ENCODE assay signal across 36 cellular contexts in genomic region chr22:37213941-37214340, GRCh38. TPM values are rescaled to one million over a fixed set of nuclear protein-coding genes. Genes with fewer than 3 reads are reported as not detected.
DNase-seq lines count a peak whose midpoint lies in the region; ATAC-seq and TF ChIP-seq lines count a peak whose summit lies in the region.
"Had no signal": no experiment of that assay in that cellular context is flagged by ENCODE, and none has a peak within 500 bp of the region (broad histone marks: within the 10 kb centered on the region; RNA-seq: fewer than 3 reads in every experiment).

No MANE protein-coding gene starts in this region.

- no peaks in the 10 kb centered on the region for H4K20me1 ChIP-seq in neural progenitor cell (ENCODE audit: low read depth)

- no peak for ATAC-seq in activated CD4-positive, alpha-beta T cell treated with anti-CD3 and anti-CD28 coated beads for 36 hours
- ATAC-seq in natural killer cell treated with Interleukin-12 subunit alpha and Interleukin-12 subunit beta and Interleukin-15 and Interleukin-18, amount 100 ng/mL, for 72 hours, result no peak
- ATAC-seq in natural killer cell, result no peak
- no peak for ATAC-seq in aorta (ENCODE audit: low FRiP score)
- ATAC-seq: A549; activated T-cell treated with anti-CD3 and anti-CD28 coated beads, Interleukin-2, amount 50 U/mL, for 72 hours; HepG2 had no signal

- peak; percentile 3 for DNase-seq in activated CD4-positive, alpha-beta T cell treated with anti-CD3 and anti-CD28 coated beads for 36 hours
- no peak for DNase-seq in activated CD4-positive, alpha-beta T cell treated with anti-CD3 and anti-CD28 coated beads, Interleukin-2, amount 50 U/mL, for 4 hours
- DNase-seq in natural killer cell treated with Interleukin-12 subunit alpha and Interleukin-12 subunit beta and Interleukin-15 and Interleukin-18, amount 100 ng/mL, for 72 hours (ENCODE audit: low spot score), result peak; percentile 42
- DNase-seq in natural killer cell, result no peak
- no peak for DNase-seq in neural progenitor cell (ENCODE audit: low spot score)
- DNase-seq in aorta, result peak; percentile 32 to 62
- DNase-seq in HFFc6, result no peak
- DNase-seq in foreskin fibroblast, result no peak
- DNase-seq: activated CD4-positive, alpha-beta T cell treated with anti-CD3 and anti-CD28 coated beads, Interleukin-2, amount 10 ng/mL, durations not matched to agents 7 days and 5 days; AML-193; CD4-positive, alpha-beta memory T cell; cerebellar nuclear complex; EL; foreskin melanocyte; GM23248; Karpas-422; kidney glomerular epithelial cell; NCI-H1436; NCI-H2107; NCI-H82; SJCRH30; stimulated activated CD8-positive, alpha-beta memory T cell treated with anti-CD3 and anti-CD28 coated beads, Interleukin-4, amount 100 ng/mL, for 48 hours; stomach; SW 1271; T1000 had no signal

- no peak overlapping the region for H3K4me2 ChIP-seq in neural progenitor cell
- H3K4me2 ChIP-seq: A549 had no signal

- intact Hi-C loops in activated CD4-positive, alpha-beta T cell treated with anti-CD3 and anti-CD28 coated beads for 36 hours (cut with DNase I, micrococcal nuclease), result no loop called here
- intact Hi-C loops in natural killer cell (cut with micrococcal nuclease), result no loop called here
- intact Hi-C loops in aorta (cut with DNase I), result no loop called here

- peaks cover 21% of the 10 kb centered on the region for H3K4me1 ChIP-seq in neural progenitor cell
- H3K4me1 ChIP-seq in aorta (ENCODE audit: control insufficient read depth in 1 of 2, insufficient read depth in 2 of 2, low read length in 2 of 2), result no peaks in the 10 kb centered on the region
- H3K4me1 ChIP-seq: A549, parathyroid adenoma, SJCRH30, stomach had no signal

- no peaks in the 10 kb centered on the region for H3K9me3 ChIP-seq in neural progenitor cell (ENCODE audit: low read depth)
- H3K9me3 ChIP-seq in aorta (ENCODE audit: control insufficient read depth, low read length), result no peaks in the 10 kb centered on the region
- H3K9me3 ChIP-seq: A549, esophagus muscularis mucosa, right atrium auricular region, SJCRH30, stomach had no signal

- TF ChIP-seq CTCF in natural killer cell (IDR thresholded peaks at IDR 0.05) (no peak), neural progenitor cell (IDR thresholded peaks at IDR 0.05) (no peak), HFFc6 (IDR thresholded peaks at IDR 0.05) (no peak), foreskin fibroblast (IDR thresholded peaks at IDR 0.05; ENCODE audit: low read depth, low read length) (no peak)

- CTCF ChIA-PET in activated CD4-positive, alpha-beta T cell treated with anti-CD3 and anti-CD28 coated beads for 36 hours (lab: Charles Lee), result interaction anchor here (0.7 to 0.8 kb wide), 3 partner anchors 10 to 236 kb away, joined by 3 read pairs; no protein-coding TSS in a partner anchor

- H3K9me3 Mint-ChIP-seq in activated CD4-positive, alpha-beta T cell treated with anti-CD3 and anti-CD28 coated beads for 36 hours (ENCODE audit: low read depth), result peaks cover 2% of the 10 kb centered on the region
- no peaks in the 10 kb centered on the region for H3K9me3 Mint-ChIP-seq in natural killer cell treated with Interleukin-12 subunit alpha and Interleukin-12 subunit beta and Interleukin-15 and Interleukin-18, amount 100 ng/mL, for 72 hours
- no peaks in the 10 kb centered on the region for H3K9me3 Mint-ChIP-seq in natural killer cell
- H3K9me3 Mint-ChIP-seq in neural progenitor cell, result no peaks in the 10 kb centered on the region
- no peaks in the 10 kb centered on the region for H3K9me3 Mint-ChIP-seq in HFFc6
- H3K9me3 Mint-ChIP-seq: activated CD4-positive, alpha-beta T cell treated with anti-CD3 and anti-CD28 coated beads, Interleukin-2, amount 10 ng/mL, durations not matched to agents 7 days and 5 days; activated T-cell treated with anti-CD3 and anti-CD28 coated beads, Interleukin-2, amount 50 U/mL, for 72 hours; CD4-positive, alpha-beta memory T cell had no signal

- H3K27ac ChIP-seq in neural progenitor cell (no peak overlapping the region), aorta (ENCODE audit: low read depth in 1 of 2, low read length in 2 of 2) (no peak overlapping the region)
- H3K27ac ChIP-seq: A549, dorsolateral prefrontal cortex, esophagus muscularis mucosa, GM23248, parathyroid adenoma, right atrium auricular region, SJCRH30, stomach, VCaP had no signal

- WGBS in aorta, 2 donors, result 90 to 91% methylated on average over 9 of the region's 9 CpGs

- POLR2A ChIA-PET in activated CD4-positive, alpha-beta T cell treated with anti-CD3 and anti-CD28 coated beads for 36 hours (lab: Charles Lee), result no interaction called here

- no peak overlapping the region for H3K4me3 Mint-ChIP-seq in activated CD4-positive, alpha-beta T cell treated with anti-CD3 and anti-CD28 coated beads for 36 hours
- no peak overlapping the region for H3K4me3 Mint-ChIP-seq in natural killer cell treated with Interleukin-12 subunit alpha and Interleukin-12 subunit beta and Interleukin-15 and Interleukin-18, amount 100 ng/mL, for 72 hours
- H3K4me3 Mint-ChIP-seq in natural killer cell (no peak overlapping the region), neural progenitor cell (peak overlapping the region; percentile 58), HFFc6 (no peak overlapping the region)
- H3K4me3 Mint-ChIP-seq: activated CD4-positive, alpha-beta T cell treated with anti-CD3 and anti-CD28 coated beads, Interleukin-2, amount 10 ng/mL, durations not matched to agents 7 days and 5 days; activated T-cell treated with anti-CD3 and anti-CD28 coated beads, Interleukin-2, amount 50 U/mL, for 72 hours; CD4-positive, alpha-beta memory T cell had no signal

- peaks cover 1% of the 10 kb centered on the region for H3F3A ChIP-seq in neural progenitor cell (ENCODE audit: low read depth)

- H3K36me3 ChIP-seq in neural progenitor cell (no peaks in the 10 kb centered on the region), aorta (ENCODE audit: control insufficient read depth in 1 of 2, insufficient read depth in 2 of 2, low read length in 1 of 2) (no peaks in the 10 kb centered on the region)
- H3K36me3 ChIP-seq: esophagus muscularis mucosa, right atrium auricular region, SJCRH30, stomach had no signal

- no peaks in the 10 kb centered on the region for H3K27me3 Mint-ChIP-seq in activated CD4-positive, alpha-beta T cell treated with anti-CD3 and anti-CD28 coated beads for 36 hours
- no peaks in the 10 kb centered on the region for H3K27me3 Mint-ChIP-seq in natural killer cell treated with Interleukin-12 subunit alpha and Interleukin-12 subunit beta and Interleukin-15 and Interleukin-18, amount 100 ng/mL, for 72 hours
- H3K27me3 Mint-ChIP-seq in natural killer cell (ENCODE audit: low read depth in 2 of 2), result peaks cover 0 to 2% of the 10 kb centered on the region in 2 donors
- peaks cover 16% of the 10 kb centered on the region for H3K27me3 Mint-ChIP-seq in neural progenitor cell (ENCODE audit: insufficient read depth, low read depth)
- peaks cover 45% of the 10 kb centered on the region for H3K27me3 Mint-ChIP-seq in HFFc6 (ENCODE audit: insufficient read depth)
- H3K27me3 Mint-ChIP-seq: activated CD4-positive, alpha-beta T cell treated with anti-CD3 and anti-CD28 coated beads, Interleukin-2, amount 10 ng/mL, durations not matched to agents 7 days and 5 days; CD4-positive, alpha-beta memory T cell had no signal

- H3K27me3 ChIP-seq in neural progenitor cell, result no peaks in the 10 kb centered on the region
- no peaks in the 10 kb centered on the region for H3K27me3 ChIP-seq in aorta (ENCODE audit: control insufficient read depth in 1 of 2, insufficient read depth in 2 of 2, low read length in 1 of 2)
- H3K27me3 ChIP-seq: right atrium auricular region had no signal

- H3K79me2 ChIP-seq in neural progenitor cell (ENCODE audit: low read depth), result no peaks in the 10 kb centered on the region
- H3K79me2 ChIP-seq: parathyroid adenoma had no signal

- H3K4me1 Mint-ChIP-seq in activated CD4-positive, alpha-beta T cell treated with anti-CD3 and anti-CD28 coated beads for 36 hours, result peaks cover 51% of the 10 kb centered on the region
- peaks cover 10 to 11% of the 10 kb centered on the region in 2 donors for H3K4me1 Mint-ChIP-seq in natural killer cell treated with Interleukin-12 subunit alpha and Interleukin-12 subunit beta and Interleukin-15 and Interleukin-18, amount 100 ng/mL, for 72 hours (ENCODE audit: low read depth in 2 of 2)
- H3K4me1 Mint-ChIP-seq in natural killer cell, result peaks cover 9 to 14% of the 10 kb centered on the region in 2 donors
- H3K4me1 Mint-ChIP-seq in neural progenitor cell, result peaks cover 46% of the 10 kb centered on the region
- H3K4me1 Mint-ChIP-seq in HFFc6 (ENCODE audit: low read depth), result peaks cover 6% of the 10 kb centered on the region; the same call in 1 of the 2 replicates

- no peak overlapping the region for H3K4me3 ChIP-seq in neural progenitor cell
- H3K4me3 ChIP-seq in aorta (ENCODE audit: low read length in 2 of 2), result no peak overlapping the region
- H3K4me3 ChIP-seq in foreskin fibroblast (ENCODE audit: low read depth in 1 of 2, low read length in 2 of 2), result no peak overlapping the region
- H3K4me3 ChIP-seq: A549, dorsolateral prefrontal cortex, esophagus muscularis mucosa, GM23248, lung, right atrium auricular region, SJCRH30, stomach had no signal

- no peak overlapping the region for H3K27ac Mint-ChIP-seq in activated CD4-positive, alpha-beta T cell treated with anti-CD3 and anti-CD28 coated beads for 36 hours
- H3K27ac Mint-ChIP-seq in natural killer cell treated with Interleukin-12 subunit alpha and Interleukin-12 subunit beta and Interleukin-15 and Interleukin-18, amount 100 ng/mL, for 72 hours, result no peak overlapping the region
- H3K27ac Mint-ChIP-seq in natural killer cell (no peak overlapping the region), neural progenitor cell (peak overlapping the region; percentile 22), HFFc6 (no peak overlapping the region)
- H3K27ac Mint-ChIP-seq: activated T-cell treated with anti-CD3 and anti-CD28 coated beads, Interleukin-2, amount 50 U/mL, for 72 hours had no signal

- no peak overlapping the region for H3K9ac ChIP-seq in neural progenitor cell
- H3K9ac ChIP-seq: GM23248, parathyroid adenoma had no signal

- peaks cover 31% of the 10 kb centered on the region for H3K36me3 Mint-ChIP-seq in activated CD4-positive, alpha-beta T cell treated with anti-CD3 and anti-CD28 coated beads for 36 hours (ENCODE audit: low read depth)
- H3K36me3 Mint-ChIP-seq in natural killer cell treated with Interleukin-12 subunit alpha and Interleukin-12 subunit beta and Interleukin-15 and Interleukin-18, amount 100 ng/mL, for 72 hours, result no peaks in the 10 kb centered on the region
- no peaks in the 10 kb centered on the region for H3K36me3 Mint-ChIP-seq in natural killer cell
- no peaks in the 10 kb centered on the region for H3K36me3 Mint-ChIP-seq in neural progenitor cell
- H3K36me3 Mint-ChIP-seq in HFFc6 (ENCODE audit: low read depth), result no peaks in the 10 kb centered on the region

- no peak overlapping the region for H2AFZ ChIP-seq in neural progenitor cell (replicated peaks)
- H2AFZ ChIP-seq: GM23248, parathyroid adenoma had no signal

RNA-seq across cellular contexts. Expression of gene SSTR3, which starts 1.7 kb away (rescaled TPM):
- 10 to 100 TPM; 14.8 to 15.6 TPM for total RNA-seq in activated CD4-positive, alpha-beta T cell treated with anti-CD3 and anti-CD28 coated beads for 36 hours
- under 1 TPM; 0.11 to 0.29 TPM for total RNA-seq in natural killer cell treated with Interleukin-12 subunit alpha and Interleukin-12 subunit beta and Interleukin-15 and Interleukin-18, amount 100 ng/mL, for 72 hours
- total RNA-seq in natural killer cell, result under 1 TPM; 0.20 to 0.64 (median 0.23) TPM
- 0.19 and 0.53 TPM in 2 replicates for total RNA-seq in neural progenitor cell (ENCODE audit: low replicate concordance)
- not detected for total RNA-seq in aorta
- polyA plus RNA-seq in aorta, result not detected
- total RNA-seq in HFFc6 (2021; fragmentation: NEBNext Ultra II Directional; extraction: Animal tissue kit (Norgen Biotek cat#: 25700)), result not detected
- total RNA-seq: esophagus muscularis mucosa, GM23248, NCI-H460, right atrium auricular region, SJCRH30 had no signal
- polyA plus RNA-seq: A549, GM23248, neural cell had no signal

RNA-seq across cellular contexts. Expression of gene C1QTNF6, which starts 25.9 kb away (rescaled TPM):
- 1 to 10 TPM; 8.4 to 8.7 TPM for total RNA-seq in activated CD4-positive, alpha-beta T cell treated with anti-CD3 and anti-CD28 coated beads for 36 hours
- 1 to 10 TPM; 1.3 to 3.9 TPM for total RNA-seq in natural killer cell treated with Interleukin-12 subunit alpha and Interleukin-12 subunit beta and Interleukin-15 and Interleukin-18, amount 100 ng/mL, for 72 hours
- 10 to 100 TPM in 1 of 3 donors, 1 to 10 TPM in 2; 6.0 to 10.3 (median 6.7) TPM for total RNA-seq in natural killer cell
- 7.2 and 12.2 TPM in 2 replicates for total RNA-seq in neural progenitor cell (ENCODE audit: low replicate concordance)
- total RNA-seq in aorta, result 1 to 10 TPM; 2.4 to 7.0 TPM
- 10 to 100 TPM in 1 of 2 donors, 1 to 10 TPM in 1; 3.1 to 11.9 TPM for polyA plus RNA-seq in aorta
- total RNA-seq in HFFc6 (2021; fragmentation: NEBNext Ultra II Directional; extraction: Animal tissue kit (Norgen Biotek cat#: 25700)), result 1 to 10 TPM; 3.3 to 5.0 (median 4.0) TPM

RNA-seq across cellular contexts. Expression of gene RAC2, which starts 30.1 kb away (rescaled TPM):
- total RNA-seq in activated CD4-positive, alpha-beta T cell treated with anti-CD3 and anti-CD28 coated beads for 36 hours, result 100 to 1,000 TPM; 692 to 930 TPM
- 1,000 to 10,000 TPM in 1 of 2 donors, 100 to 1,000 TPM in 1; 666 to 1,078 TPM for total RNA-seq in natural killer cell treated with Interleukin-12 subunit alpha and Interleukin-12 subunit beta and Interleukin-15 and Interleukin-18, amount 100 ng/mL, for 72 hours
- total RNA-seq in natural killer cell (100 to 1,000 TPM; 647 to 744 (median 741) TPM), neural progenitor cell (ENCODE audit: low replicate concordance) (1.7 and 2.1 TPM in 2 replicates), aorta (10 to 100 TPM; 16.8 to 19.8 TPM)
- 10 to 100 TPM in 1 of 2 donors, 1 to 10 TPM in 1; 3.6 to 14.5 TPM for polyA plus RNA-seq in aorta
- 10 to 100 TPM; 29.9 to 57.2 (median 53.5) TPM for total RNA-seq in HFFc6 (2021; fragmentation: NEBNext Ultra II Directional; extraction: Animal tissue kit (Norgen Biotek cat#: 25700))
- total RNA-seq: HepG2, SJCRH30 had no signal
- polyA plus RNA-seq: neural cell had no signal

Comparison
In these comparisons a context has a peak if more than half of its experiments do, and no peak if none do; other contexts are left out.
1. DNase-seq: peak in activated CD4-positive, alpha-beta T cell treated with anti-CD3 and anti-CD28 coated beads for 36 hours (single experiment), natural killer cell treated with Interleukin-12 subunit alpha and Interleukin-12 subunit beta and Interleukin-15 and Interleukin-18, amount 100 ng/mL, for 72 hours (single experiment) and aorta (2 of 2); none in activated CD4-positive, alpha-beta T cell treated with anti-CD3 and anti-CD28 coated beads, Interleukin-2, amount 50 U/mL, for 4 hours (0 of 2), natural killer cell (single experiment), neural progenitor cell (single experiment), HFFc6 (single experiment) and foreskin fibroblast (0 of 2).
2. RNA of gene SSTR3, which starts 1.7 kb away (total RNA-seq): 14.8 to 15.6 TPM in activated CD4-positive, alpha-beta T cell treated with anti-CD3 and anti-CD28 coated beads for 36 hours; 0.11 to 0.29 TPM in natural killer cell treated with Interleukin-12 subunit alpha and Interleukin-12 subunit beta and Interleukin-15 and Interleukin-18, amount 100 ng/mL, for 72 hours, 0.20 to 0.64 TPM in natural killer cell, 0.19 to 0.53 TPM in neural progenitor cell, not detected in aorta and not detected in HFFc6; every median in the first group is over 4 times any median in the second.
3. RNA of gene RAC2, which starts 30.1 kb away (total RNA-seq): 666 to 1,078 TPM in natural killer cell treated with Interleukin-12 subunit alpha and Interleukin-12 subunit beta and Interleukin-15 and Interleukin-18, amount 100 ng/mL, for 72 hours, 692 to 930 TPM in activated CD4-positive, alpha-beta T cell treated with anti-CD3 and anti-CD28 coated beads for 36 hours and 647 to 744 TPM in natural killer cell; 29.9 to 57.2 TPM in HFFc6, 16.8 to 19.8 TPM in aorta and 1.7 to 2.1 TPM in neural progenitor cell; every median in the first group is over 10 times any median in the second.